28 cellular contexts compared by ENCODE assay signal in genomic region chr15:43042885-43043284, GRCh38.
"Had no signal": no experiment of that assay in that cellular context is flagged by ENCODE, and none has a peak within 500 bp of the region (broad histone marks: within the 10 kb centered on the region; RNA-seq: fewer than 3 reads in every experiment).

No MANE protein-coding gene starts in this region.

- ATAC-seq: effector memory CD8-positive, alpha-beta T cell; esophagus mucosa; foreskin keratinocyte; gastrocnemius medialis; gastroesophageal sphincter; heart left ventricle; heart right ventricle had no signal

- H3K4me1 ChIP-seq: colonic mucosa, esophagus muscularis mucosa, foreskin keratinocyte, gastrocnemius medialis, gastroesophageal sphincter, heart left ventricle, heart right ventricle had no signal

- H3K27ac ChIP-seq: colonic mucosa, coronary artery, dorsolateral prefrontal cortex, epithelial cell of prostate, esophagus muscularis mucosa, esophagus squamous epithelium, foreskin keratinocyte, gastrocnemius medialis, gastroesophageal sphincter, heart left ventricle, heart right ventricle had no signal

- FAIRE-seq: colon, endometrium, endothelial cell of umbilical vein, frontal cortex had no signal

- H3K27me3 ChIP-seq: colonic mucosa, dorsolateral prefrontal cortex, esophagus muscularis mucosa, esophagus squamous epithelium, foreskin keratinocyte, gastrocnemius medialis, gastroesophageal sphincter, heart left ventricle, heart right ventricle had no signal

- DNase-seq: colonic mucosa; cortex of kidney; dermis blood vessel endothelial cell; dorsolateral prefrontal cortex; effector CD4-positive, alpha-beta T cell; effector CD8-positive, alpha-beta T cell; effector memory CD4-positive, alpha-beta T cell; effector memory CD8-positive, alpha-beta T cell; endodermal cell; erythroblast; esophagus squamous epithelium; foreskin fibroblast; foreskin keratinocyte; foreskin melanocyte; gastrocnemius medialis; glutamatergic neuron; head of caudate nucleus; heart left ventricle; heart right ventricle had no signal

- H3K9me3 ChIP-seq: colonic mucosa, esophagus muscularis mucosa, esophagus squamous epithelium, gastrocnemius medialis, gastroesophageal sphincter, heart left ventricle had no signal

- H3K4me3 ChIP-seq: colonic mucosa, coronary artery, dorsolateral prefrontal cortex, esophagus muscularis mucosa, esophagus squamous epithelium, gastrocnemius medialis, gastroesophageal sphincter, heart left ventricle, heart right ventricle had no signal
